15 cellular contexts compared by ENCODE assay signal in genomic region chr10:61329854-61330253, GRCh38.
DNase-seq lines count a peak whose midpoint lies in the region; ATAC-seq lines count a peak whose summit lies in the region.
"Had no signal": no experiment of that assay in that cellular context is flagged by ENCODE, and none has a peak within 500 bp of the region (broad histone marks: within the 10 kb centered on the region; RNA-seq: fewer than 3 reads in every experiment).

No MANE protein-coding gene starts in this region.

- H2AFZ ChIP-seq in mesenchymal stem cell (ENCODE audit: low read depth, low read length), result no peak overlapping the region

- H3K9me3 ChIP-seq in mesenchymal stem cell (ENCODE audit: control insufficient read depth, low read length), result peaks cover 15% of the 10 kb centered on the region
- H3K9me3 ChIP-seq: upper lobe of left lung had no signal

- no peak overlapping the region for H2BK12ac ChIP-seq in mesenchymal stem cell (ENCODE audit: low read length in 2 of 2)

- H2AK5ac ChIP-seq in mesenchymal stem cell (ENCODE audit: low read length, severe bottlenecking), result no peak overlapping the region

- H3K4me1 ChIP-seq in mesenchymal stem cell (ENCODE audit: control insufficient read depth, insufficient read depth, low read depth, low read length), result no peaks in the 10 kb centered on the region
- H3K4me1 ChIP-seq: foreskin keratinocyte, upper lobe of left lung had no signal

- no peak overlapping the region for H3K9ac ChIP-seq in mesenchymal stem cell (ENCODE audit: low read length)

- no peak for DNase-seq in stimulated activated CD4-positive, alpha-beta T cell treated with anti-CD3 and anti-CD28 coated beads, Interleukin-4, amount 100 ng/mL, for 1 hour
- DNase-seq in KBM-7 (no peak), mesenchymal stem cell (no peak), cardiac septum (ENCODE audit: low spot score) (no peak)
- DNase-seq: foreskin keratinocyte; NCI-H1092; right cardiac atrium; stimulated activated CD4-positive, alpha-beta T cell treated with anti-CD3 and anti-CD28 coated beads, Interleukin-2, amount 100 ng/mL, for 48 hours; upper lobe of left lung had no signal

- H3K4ac ChIP-seq in mesenchymal stem cell (ENCODE audit: low read depth in 1 of 2, low read length in 2 of 2), result no peak overlapping the region

- no peaks in the 10 kb centered on the region for H3K79me1 ChIP-seq in mesenchymal stem cell (replicated peaks; ENCODE audit: low read length, poor library complexity, severe bottlenecking)

- no peak overlapping the region for H3K4me2 ChIP-seq in mesenchymal stem cell (ENCODE audit: low read length, poor library complexity, severe bottlenecking)

- no peak overlapping the region for H3K27ac ChIP-seq in mesenchymal stem cell (ENCODE audit: low read length, poor library complexity, severe bottlenecking)
- H3K27ac ChIP-seq: foreskin keratinocyte, upper lobe of left lung, VCaP had no signal

- no peak overlapping the region for H3K23ac ChIP-seq in mesenchymal stem cell (ENCODE audit: low read length in 2 of 2)

- ATAC-seq in GM18867 (IDR thresholded peaks at IDR 0.05; ENCODE audit: unreplicated experiment), result peak; percentile 94
- peak; percentile 83 for ATAC-seq in GM21390 (IDR thresholded peaks at IDR 0.05; ENCODE audit: unreplicated experiment)
- ATAC-seq in HG02884 (IDR thresholded peaks at IDR 0.05; ENCODE audit: unreplicated experiment), result peak; percentile 55
- ATAC-seq in HG03442 (IDR thresholded peaks at IDR 0.05; ENCODE audit: unreplicated experiment), result peak; percentile 83
- ATAC-seq: foreskin keratinocyte, right cardiac atrium had no signal

- H2BK5ac ChIP-seq in mesenchymal stem cell (ENCODE audit: low read depth, low read length, poor library complexity, severe bottlenecking), result no peak overlapping the region

- 60% methylated on average over 1 of the region's 2 CpGs for WGBS in mesenchymal stem cell

- no peak overlapping the region for H2BK15ac ChIP-seq in mesenchymal stem cell (ENCODE audit: low read depth, poor library complexity, severe bottlenecking)

- no peak overlapping the region for H3K14ac ChIP-seq in mesenchymal stem cell (ENCODE audit: low read length in 2 of 2)

- no peak overlapping the region for H4K91ac ChIP-seq in mesenchymal stem cell (ENCODE audit: low read length)

- H3K27me3 ChIP-seq in mesenchymal stem cell (ENCODE audit: control insufficient read depth in 1 of 2, insufficient read depth in 1 of 2, low read length in 2 of 2), result no peaks in the 10 kb centered on the region
- H3K27me3 ChIP-seq: upper lobe of left lung had no signal

- in situ Hi-C loops in KBM-7 (cut with MboI; ENCODE audit: low pct_unique_long_range_greater_than_20kb, low sequenced_read_pairs), result no loop called here

- no peak overlapping the region for H2BK120ac ChIP-seq in mesenchymal stem cell (ENCODE audit: low read depth, low read length)

- H3K4me3 ChIP-seq in mesenchymal stem cell (ENCODE audit: insufficient read depth in 1 of 2, low read depth in 1 of 2, low read length in 2 of 2), result no peak overlapping the region
- H3K4me3 ChIP-seq: lung, upper lobe of left lung had no signal

- no peak overlapping the region for H4K8ac ChIP-seq in mesenchymal stem cell (ENCODE audit: low read length)

- intact Hi-C loops in cardiac septum (cut with DNase I), result no loop called here

- H3K18ac ChIP-seq in mesenchymal stem cell (ENCODE audit: low read depth in 1 of 2, low read length in 2 of 2), result no peak overlapping the region

- no peaks in the 10 kb centered on the region for H3K36me3 ChIP-seq in mesenchymal stem cell (ENCODE audit: control insufficient read depth in 1 of 2, insufficient read depth in 2 of 2, low read depth in 1 of 2, low read length in 2 of 2)
- H3K36me3 ChIP-seq: upper lobe of left lung had no signal
